In the genomic region with DNA sequence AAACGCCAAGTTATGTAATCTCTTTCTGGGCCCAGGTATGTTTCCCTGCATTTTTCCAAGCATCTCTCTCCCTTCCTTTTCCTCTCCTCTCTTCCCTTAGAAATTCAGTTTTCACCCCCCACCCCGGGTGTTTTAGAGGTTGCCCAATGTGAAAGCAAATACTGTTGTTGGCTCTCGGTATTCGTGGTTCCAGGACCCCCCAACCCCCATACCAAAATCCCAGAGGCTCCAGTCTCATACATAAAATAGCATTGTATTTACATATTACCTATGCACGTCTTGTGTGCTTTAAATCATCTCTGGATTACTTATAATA, we compare ENCODE assay signal across 8 cellular contexts. TPM values are rescaled to one million over a fixed set of nuclear protein-coding genes. Genes with fewer than 3 reads are reported as not detected.
DNase-seq lines count a peak whose midpoint lies in the region; ATAC-seq, FAIRE-seq and TF ChIP-seq lines count a peak whose summit lies in the region.

No MANE protein-coding gene starts in this region.

- no peak for DNase-seq in AG04450 (ENCODE audit: low read depth, low spot score)
- DNase-seq in fibroblast of lung (ENCODE audit: low read depth in 2 of 2), result no peak
- no peak for DNase-seq in NCI-H524 (lab: John Stamatoyannopoulos, UW)
- DNase-seq in GM19239 (ENCODE audit: insufficient read length, low spot score), result no peak
- no peak for DNase-seq in SIG-M5 treated with dmso at 0.1 percent for 504 hours (lab: John Stamatoyannopoulos, UW; ENCODE audit: unreplicated experiment)
- no peak for DNase-seq in stimulated activated CD4-positive, alpha-beta T cell treated with anti-CD3 and anti-CD28 coated beads, Interleukin-1b, Interleukin-23, amount 100 ng/mL, for 48 hours

- CTCF ChIA-PET in AG04450 (lab: Charles Lee), result interaction anchor here (0.7 to 5.1 kb wide), 23 partner anchors 8 to 1647 kb away, joined by 3 to 68 read pairs (median 4); a partner anchor contains a TSS

- no peaks in the 10 kb centered on the region for H3K9me3 ChIP-seq in AG04450 (ENCODE audit: control insufficient read depth, insufficient read depth, low read length)
- no peaks in the 10 kb centered on the region for H3K9me3 ChIP-seq in fibroblast of lung (ENCODE audit: control insufficient read depth, insufficient read depth, low read depth, low read length)

- H3K27ac ChIP-seq in AG04450 (ENCODE audit: low read depth, low read length), result no peak overlapping the region
- no peak overlapping the region for H3K27ac ChIP-seq in fibroblast of lung (ENCODE audit: insufficient read depth, low read length)

- no peaks in the 10 kb centered on the region for H3K36me3 ChIP-seq in fibroblast of lung (ENCODE audit: control insufficient read depth, insufficient read depth, low read length)

- no peak for FAIRE-seq in GM19239 (lab: Jason Lieb, UNC)

- no peak overlapping the region for H3K9ac ChIP-seq in fibroblast of lung (ENCODE audit: insufficient read depth, low read length)

- H3K4me3 ChIP-seq in AG04450 (ENCODE audit: low read depth, low read length), result peak overlapping the region; percentile 39
- H3K4me3 ChIP-seq in fibroblast of lung (replicated peaks in 1 of 4; ENCODE audit: control extremely low read depth in 1 of 4, insufficient read depth in 1 of 4, low read depth in 3 of 4, low read length in 4 of 4), result peak overlapping the region in 2 of 4 experiments; percentile 45 to 59

- POLR2A ChIA-PET in AG04450 (lab: Yijun Ruan, JAX), result interaction anchor here (1.0 kb wide), 2 partner anchors 78 to 408 kb away, joined by 3 to 4 read pairs; a partner anchor contains a TSS

- peak; percentile 29 for ATAC-seq in GM19372 (IDR thresholded peaks at IDR 0.05; ENCODE audit: low read depth, unreplicated experiment)
- ATAC-seq in HG03521 (IDR thresholded peaks at IDR 0.05; ENCODE audit: unreplicated experiment), result peak; percentile 17

- no peaks in the 10 kb centered on the region for H3K79me2 ChIP-seq in fibroblast of lung (ENCODE audit: control insufficient read depth, insufficient read depth, low read length)

- H3K4me2 ChIP-seq in fibroblast of lung (ENCODE audit: extremely low read depth, insufficient read depth, low read length), result peak overlapping the region; percentile 51

- no peak for TF ChIP-seq CTCF in AG04450 (IDR thresholded peaks at IDR 0.05; ENCODE audit: low read depth, low read length)
- no peak for TF ChIP-seq CTCF in fibroblast of lung (conservative IDR thresholded peaks at IDR 0.05 in 1 of 2, IDR thresholded peaks at IDR 0.05 in 1 of 2; ENCODE audit: low read depth in 1 of 2, low read length in 2 of 2)

- no peaks in the 10 kb centered on the region for H3K4me1 ChIP-seq in fibroblast of lung (ENCODE audit: control insufficient read depth, extremely low read depth, insufficient read depth, low read length)

- H4K20me1 ChIP-seq in fibroblast of lung (ENCODE audit: control insufficient read depth, extremely low read depth, insufficient read depth, low read length), result no peaks in the 10 kb centered on the region

- H3K27me3 ChIP-seq in AG04450 (ENCODE audit: control insufficient read depth, insufficient read depth, low read length) (no peaks in the 10 kb centered on the region), fibroblast of lung (ENCODE audit: control insufficient read depth, insufficient read depth, low read length) (no peaks in the 10 kb centered on the region)

- H2AFZ ChIP-seq in fibroblast of lung (ENCODE audit: low read length), result peak overlapping the region; percentile 46

RNA-seq across cellular contexts. Expression of a gene that starts 48.8 kb away (rescaled TPM):
- 1.6 and 2.3 TPM in 2 replicates for polyA plus RNA-seq in AG04450 (2011; rRNA removed)
- polyA minus RNA-seq in AG04450 (2011; rRNA and poly(A)+ RNA removed), result 5.1 and 8.1 TPM in 2 replicates
- total RNA-seq in fibroblast of lung, result 2.6 and 4.5 TPM in 2 replicates
- polyA plus RNA-seq in fibroblast of lung, result 1.2 and 1.5 TPM in 2 replicates
- polyA plus RNA-seq in fibroblast of lung (2012), result 0.34 and 0.48 TPM in 2 replicates
- polyA minus RNA-seq in fibroblast of lung (ENCODE audit: low replicate concordance), result 2.7 and 4.2 TPM in 2 replicates
